16 cellular contexts compared by ENCODE assay signal in the genomic region with DNA sequence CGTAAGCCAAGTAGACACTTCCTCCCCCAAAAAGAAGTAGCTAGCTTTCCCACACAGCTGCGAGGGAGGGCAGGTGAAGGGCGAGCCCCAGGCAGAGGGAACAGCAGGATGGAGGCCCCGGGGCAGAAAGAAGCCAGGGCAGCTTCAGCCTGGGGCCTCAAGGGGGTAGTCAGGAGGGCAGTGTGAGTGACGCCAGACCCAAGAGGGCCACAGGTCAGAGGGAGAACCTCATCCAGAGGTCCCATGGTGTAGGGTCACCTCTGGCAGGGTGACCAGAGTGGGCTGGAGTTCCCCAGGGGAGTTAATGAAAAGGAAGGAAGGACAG. TPM values are rescaled to one million over a fixed set of nuclear protein-coding genes. Genes with fewer than 3 reads are reported as not detected.
DNase-seq lines count a peak whose midpoint lies in the region; ATAC-seq and TF ChIP-seq lines count a peak whose summit lies in the region.
"Had no signal": no experiment of that assay in that cellular context is flagged by ENCODE, and none has a peak within 500 bp of the region (broad histone marks: within the 10 kb centered on the region; RNA-seq: fewer than 3 reads in every experiment).

No MANE protein-coding gene starts in this region.

- no peak for TF ChIP-seq CTCF in nephron (IDR thresholded peaks at IDR 0.05; ENCODE audit: unreplicated experiment in 3 of 3)
- no peak for TF ChIP-seq CTCF in neural progenitor cell (IDR thresholded peaks at IDR 0.05)

- peak overlapping the region; percentile 68 for H3K27ac Mint-ChIP-seq in stimulated activated naive CD8-positive, alpha-beta T cell treated with anti-CD3 and anti-CD28 coated beads, Interleukin-15, Interleukin-2, amounts not matched to agents 100 ng/mL and 50 ng/mL, for 24 hours
- peak overlapping the region; percentile 96 for H3K27ac Mint-ChIP-seq in activated naive CD8-positive, alpha-beta T cell treated with anti-CD3 and anti-CD28 coated beads, Interleukin-2, amount 10 ng/mL, durations not matched to agents 7 days and 5 days
- H3K27ac Mint-ChIP-seq in nephron (peak overlapping the region; percentile 58 to 77 (median 61)), neural progenitor cell (no peak overlapping the region)

- H2AFZ ChIP-seq in neural progenitor cell (replicated peaks): no peak overlapping the region

- H3K4me1 Mint-ChIP-seq in stimulated activated naive CD8-positive, alpha-beta T cell treated with anti-CD3 and anti-CD28 coated beads, Interleukin-15, Interleukin-2, amounts not matched to agents 100 ng/mL and 50 ng/mL, for 24 hours (ENCODE audit: low read depth): peaks cover 41% of the 10 kb centered on the region
- peaks cover 22% of the 10 kb centered on the region for H3K4me1 Mint-ChIP-seq in activated naive CD8-positive, alpha-beta T cell treated with anti-CD3 and anti-CD28 coated beads, Interleukin-2, amount 10 ng/mL, durations not matched to agents 7 days and 5 days
- H3K4me1 Mint-ChIP-seq in nephron: peaks cover 41% of the 10 kb centered on the region
- H3K4me1 Mint-ChIP-seq in neural progenitor cell: peaks cover 2% of the 10 kb centered on the region

- no peaks in the 10 kb centered on the region for H3K36me3 ChIP-seq in neural progenitor cell

- peaks cover 7% of the 10 kb centered on the region for H4K20me1 ChIP-seq in neural progenitor cell (ENCODE audit: low read depth)

- H3K4me3 ChIP-seq in neural progenitor cell: no peak overlapping the region
- H3K4me3 ChIP-seq: skin epidermis had no signal

- H3K79me2 ChIP-seq in neural progenitor cell (ENCODE audit: low read depth): no peaks in the 10 kb centered on the region

- no peaks in the 10 kb centered on the region for H3K27me3 ChIP-seq in neural progenitor cell

- H3K4me2 ChIP-seq in neural progenitor cell: no peak overlapping the region
- H3K4me2 ChIP-seq: SK-N-SH had no signal

- H3K9me3 ChIP-seq in neural progenitor cell (ENCODE audit: low read depth): no peaks in the 10 kb centered on the region
- H3K9me3 ChIP-seq: SK-N-SH had no signal

- no peak overlapping the region for H3K27ac ChIP-seq in neural progenitor cell

- H3K9ac ChIP-seq in neural progenitor cell: no peak overlapping the region
- H3K9ac ChIP-seq: SK-N-SH had no signal

- DNase-seq in stimulated activated naive CD8-positive, alpha-beta T cell treated with anti-CD3 and anti-CD28 coated beads, Interleukin-15, Interleukin-2, amounts not matched to agents 100 U/mL and 50 U/mL, for 24 hours: no peak
- DNase-seq in activated naive CD8-positive, alpha-beta T cell treated with anti-CD3 and anti-CD28 coated beads, Interleukin-2, amount 10 ng/mL, durations not matched to agents 7 days and 5 days: no peak
- no peak for DNase-seq in NCI-H1048 (lab: John Stamatoyannopoulos, UW)
- DNase-seq in neural progenitor cell (ENCODE audit: low spot score): no peak
- DNase-seq: cortex of kidney; head of caudate nucleus; islet precursor cell; mesenchymal stem cell; NCI-H187; SK-N-SH; stimulated activated naive CD4-positive, alpha-beta T cell had no signal

- POLR2A ChIA-PET in activated naive CD8-positive, alpha-beta T cell treated with anti-CD3 and anti-CD28 coated beads, Interleukin-2, amount 10 ng/mL, durations not matched to agents 7 days and 5 days (lab: Charles Lee): interaction anchor here (0.6 to 0.9 kb wide), 2 partner anchors 530 to 592 kb away, joined by 3 to 4 read pairs; no protein-coding TSS in a partner anchor

- no peaks in the 10 kb centered on the region for H3K9me3 Mint-ChIP-seq in stimulated activated naive CD8-positive, alpha-beta T cell treated with anti-CD3 and anti-CD28 coated beads, Interleukin-15, Interleukin-2, amounts not matched to agents 100 ng/mL and 50 ng/mL, for 24 hours
- H3K9me3 Mint-ChIP-seq in activated naive CD8-positive, alpha-beta T cell treated with anti-CD3 and anti-CD28 coated beads, Interleukin-2, amount 10 ng/mL, durations not matched to agents 7 days and 5 days: no peaks in the 10 kb centered on the region
- H3K9me3 Mint-ChIP-seq in nephron (no peaks in the 10 kb centered on the region), neural progenitor cell (no peaks in the 10 kb centered on the region)

- ATAC-seq in stimulated activated naive CD8-positive, alpha-beta T cell treated with anti-CD3 and anti-CD28 coated beads, Interleukin-15, Interleukin-2, amounts not matched to agents 100 U/mL and 50 U/mL, for 24 hours: no peak
- ATAC-seq in activated naive CD8-positive, alpha-beta T cell treated with anti-CD3 and anti-CD28 coated beads, Interleukin-2, amount 10 ng/mL, durations not matched to agents 7 days and 5 days (ENCODE audit: low read depth): peak; percentile 11
- ATAC-seq in GM19455 (IDR thresholded peaks at IDR 0.05; ENCODE audit: unreplicated experiment) (no peak), GM21737 (IDR thresholded peaks at IDR 0.05; ENCODE audit: unreplicated experiment) (no peak)

- no peaks in the 10 kb centered on the region for H3K27me3 Mint-ChIP-seq in stimulated activated naive CD8-positive, alpha-beta T cell treated with anti-CD3 and anti-CD28 coated beads, Interleukin-15, Interleukin-2, amounts not matched to agents 100 ng/mL and 50 ng/mL, for 24 hours
- no peaks in the 10 kb centered on the region for H3K27me3 Mint-ChIP-seq in activated naive CD8-positive, alpha-beta T cell treated with anti-CD3 and anti-CD28 coated beads, Interleukin-2, amount 10 ng/mL, durations not matched to agents 7 days and 5 days
- H3K27me3 Mint-ChIP-seq in nephron (ENCODE audit: low read depth) (no peaks in the 10 kb centered on the region), neural progenitor cell (ENCODE audit: insufficient read depth, low read depth) (no peaks in the 10 kb centered on the region)

- H3K4me1 ChIP-seq in neural progenitor cell: peaks cover 9% of the 10 kb centered on the region

- no peaks in the 10 kb centered on the region for H3K36me3 Mint-ChIP-seq in stimulated activated naive CD8-positive, alpha-beta T cell treated with anti-CD3 and anti-CD28 coated beads, Interleukin-15, Interleukin-2, amounts not matched to agents 100 ng/mL and 50 ng/mL, for 24 hours (ENCODE audit: low read depth)
- H3K36me3 Mint-ChIP-seq in activated naive CD8-positive, alpha-beta T cell treated with anti-CD3 and anti-CD28 coated beads, Interleukin-2, amount 10 ng/mL, durations not matched to agents 7 days and 5 days: no peaks in the 10 kb centered on the region
- H3K36me3 Mint-ChIP-seq in nephron (ENCODE audit: low read depth) (no peaks in the 10 kb centered on the region), neural progenitor cell (no peaks in the 10 kb centered on the region)

- peaks cover 2% of the 10 kb centered on the region for H3F3A ChIP-seq in neural progenitor cell (ENCODE audit: low read depth)

- H3K4me3 Mint-ChIP-seq in stimulated activated naive CD8-positive, alpha-beta T cell treated with anti-CD3 and anti-CD28 coated beads, Interleukin-15, Interleukin-2, amounts not matched to agents 100 ng/mL and 50 ng/mL, for 24 hours: no peak overlapping the region
- H3K4me3 Mint-ChIP-seq in activated naive CD8-positive, alpha-beta T cell treated with anti-CD3 and anti-CD28 coated beads, Interleukin-2, amount 10 ng/mL, durations not matched to agents 7 days and 5 days: no peak overlapping the region
- H3K4me3 Mint-ChIP-seq in nephron: no peak overlapping the region
- no peak overlapping the region for H3K4me3 Mint-ChIP-seq in neural progenitor cell

RNA-seq across cellular contexts. Expression of a gene that starts 9.2 kb away (rescaled TPM):
- total RNA-seq in activated naive CD8-positive, alpha-beta T cell treated with anti-CD3 and anti-CD28 coated beads, Interleukin-2, amount 10 ng/mL, durations not matched to agents 7 days and 5 days: 10 to 100 TPM; 51.5 to 52.3 TPM
- total RNA-seq in neural progenitor cell (ENCODE audit: low replicate concordance): 4.0 and 18.6 TPM in 2 replicates

RNA-seq across cellular contexts. Expression of a gene that starts 41.2 kb away (rescaled TPM):
- total RNA-seq in activated naive CD8-positive, alpha-beta T cell treated with anti-CD3 and anti-CD28 coated beads, Interleukin-2, amount 10 ng/mL, durations not matched to agents 7 days and 5 days: 1 to 10 TPM; 2.2 to 2.9 TPM
- 3.0 and 8.9 TPM in 2 replicates for total RNA-seq in neural progenitor cell (ENCODE audit: low replicate concordance)
